In genomic region chr1:150579955-150580642, GRCh38 we compare ENCODE assay signal across 8 cellular contexts. TPM values are rescaled to one million over a fixed set of nuclear protein-coding genes. Genes with fewer than 3 reads are reported as not detected.
DNase-seq lines count a peak whose midpoint lies in the region; ATAC-seq and TF ChIP-seq lines count a peak whose summit lies in the region.

No MANE protein-coding gene starts in this region.

- TF ChIP-seq CTCF in NB4 (IDR thresholded peaks at IDR 0.05; ENCODE audit: low read depth, low read length) (no peak), endodermal cell (conservative IDR thresholded peaks at IDR 0.05) (no peak), omental fat pad (IDR thresholded peaks at IDR 0.05) (no peak)

- H3K9me3 ChIP-seq in endodermal cell (ENCODE audit: control insufficient read depth, low read length), result no peaks in the 10 kb centered on the region

- H3K4me1 Mint-ChIP-seq in endodermal cell, result peaks cover 16% of the 10 kb centered on the region

- H3K27ac Mint-ChIP-seq in endodermal cell, result peak overlapping the region; percentile 99

- DNase-seq in ELR (ENCODE audit: low read depth), result peak; percentile 20
- DNase-seq in NB4 (ENCODE audit: low read depth), result no peak
- DNase-seq in endodermal cell, result no peak
- no peak for DNase-seq in omental fat pad (ENCODE audit: low spot score)
- DNase-seq in SW 1271 (lab: John Stamatoyannopoulos, UW), result no peak
- DNase-seq in COLO668 (lab: John Stamatoyannopoulos, UW; ENCODE audit: unreplicated experiment), result no peak
- DNase-seq in globus pallidus (ENCODE audit: low spot score), result no peak

- no peaks in the 10 kb centered on the region for H3K27me3 ChIP-seq in endodermal cell (ENCODE audit: control insufficient read depth, insufficient read depth, low read length, poor library complexity, severe bottlenecking)

- no peak for TF ChIP-seq POLR2A in NB4 (IDR thresholded peaks at IDR 0.05; ENCODE audit: extremely low read depth, insufficient read length)

- peak overlapping the region; percentile 100 for H3K27ac ChIP-seq in endodermal cell (ENCODE audit: low read depth, low read length)

- 81 to 82% methylated on average over 6 to 15 of the region's 15 CpGs for WGBS in endodermal cell (ENCODE audit: insufficient coverage in 1 of 2, insufficient read length in 1 of 2), 2 experiments

- H3K4me3 ChIP-seq in NB4 (ENCODE audit: low read depth, low read length) (peak overlapping the region; percentile 73), endodermal cell (ENCODE audit: low read length) (peak overlapping the region; percentile 90)

- peaks cover 38% of the 10 kb centered on the region for H3K36me3 ChIP-seq in endodermal cell (ENCODE audit: control insufficient read depth, insufficient read depth, low read length)

- ATAC-seq in omental fat pad (ENCODE audit: low FRiP score) (peak; percentile 20), GM18867 (IDR thresholded peaks at IDR 0.05; ENCODE audit: unreplicated experiment) (no peak)

- peak overlapping the region; percentile 84 for H3K9ac ChIP-seq in endodermal cell (ENCODE audit: extremely low read depth, low read length, poor library complexity, severe bottlenecking)

- H3K4me3 Mint-ChIP-seq in endodermal cell, result peak overlapping the region; percentile 98

- no peaks in the 10 kb centered on the region for H3K9me3 Mint-ChIP-seq in endodermal cell

- no peaks in the 10 kb centered on the region for H3K27me3 Mint-ChIP-seq in endodermal cell (ENCODE audit: insufficient read depth)

- H3K36me3 Mint-ChIP-seq in endodermal cell (ENCODE audit: low read depth), result peaks cover 44% of the 10 kb centered on the region

- H3K4me1 ChIP-seq in endodermal cell (ENCODE audit: control insufficient read depth, insufficient read depth, low read length), result no peaks in the 10 kb centered on the region

RNA-seq across cellular contexts. Expression of gene MCL1, which starts 0.7 kb away (rescaled TPM):
- total RNA-seq in endodermal cell (100 to 1,000 TPM; 133 to 173 TPM), omental fat pad (100 to 1,000 TPM; 505 to 845 (median 657) TPM)
- 132 TPM for polyA plus RNA-seq in endodermal cell (2013, experiment 1 of 2)
- polyA plus RNA-seq in endodermal cell (2013, experiment 2 of 2), result 134 TPM

RNA-seq across cellular contexts. Expression of gene ADAMTSL4, which starts 30.9 kb away (rescaled TPM):
- total RNA-seq in endodermal cell (1 to 10 TPM; 3.7 to 3.9 TPM), omental fat pad (10 to 100 TPM; 33.7 to 46.6 (median 39.9) TPM)
- polyA plus RNA-seq in endodermal cell (2013, experiment 1 of 2), result 2.9 TPM
- polyA plus RNA-seq in endodermal cell (2013, experiment 2 of 2), result 1.5 TPM

RNA-seq across cellular contexts. Expression of gene ENSA, which starts 49.3 kb away (rescaled TPM):
- 100 to 1,000 TPM; 266 to 364 TPM for total RNA-seq in endodermal cell
- 140 TPM for polyA plus RNA-seq in endodermal cell (2013, experiment 1 of 2)
- 146 TPM for polyA plus RNA-seq in endodermal cell (2013, experiment 2 of 2)
- 100 to 1,000 TPM; 115 to 179 (median 155) TPM for total RNA-seq in omental fat pad

Comparison
In these comparisons a context has a peak if more than half of its experiments do, and no peak if none do; other contexts are left out.
1. RNA of gene ADAMTSL4, which starts 30.9 kb away (total RNA-seq): 33.7 to 46.6 TPM in omental fat pad; 3.7 to 3.9 TPM in endodermal cell; every median in the first group is over 4 times any median in the second.